ENCODE assay signal across 15 cellular contexts in the genomic region with DNA sequence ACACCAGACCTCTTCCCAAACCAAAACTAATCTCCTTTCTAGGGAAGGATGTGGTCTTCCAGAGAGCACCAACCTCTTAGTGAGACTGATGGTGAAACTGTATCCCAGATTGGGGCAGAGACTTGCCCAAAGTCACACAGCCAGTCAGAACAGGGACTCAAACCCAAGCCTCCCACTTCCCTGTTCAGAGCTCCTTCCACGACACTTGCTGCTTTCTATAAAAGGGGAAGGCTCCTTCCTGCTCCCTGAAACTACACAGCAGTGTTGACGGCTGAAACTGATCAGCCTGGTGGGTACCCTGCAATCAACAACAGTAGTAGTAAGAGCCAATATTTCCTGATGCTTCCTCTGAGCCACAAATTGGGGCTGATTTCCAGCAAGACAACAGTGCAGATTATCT. TPM values are rescaled to one million over a fixed set of nuclear protein-coding genes. Genes with fewer than 3 reads are reported as not detected.
DNase-seq lines count a peak whose midpoint lies in the region; ATAC-seq and TF ChIP-seq lines count a peak whose summit lies in the region.
"Had no signal": no experiment of that assay in that cellular context is flagged by ENCODE, and none has a peak within 500 bp of the region (broad histone marks: within the 10 kb centered on the region; RNA-seq: fewer than 3 reads in every experiment).

No MANE protein-coding gene starts in this region.

- H3K4me1 Mint-ChIP-seq in stimulated activated naive CD8-positive, alpha-beta T cell treated with anti-CD3 and anti-CD28 coated beads, Interleukin-15, Interleukin-2, amounts not matched to agents 100 ng/mL and 50 ng/mL, for 24 hours (ENCODE audit: low read depth): peaks cover 17% of the 10 kb centered on the region
- H3K4me1 Mint-ChIP-seq in T-helper 17 cell: peaks cover 14% of the 10 kb centered on the region
- H3K4me1 Mint-ChIP-seq in effector memory CD8-positive, alpha-beta T cell (ENCODE audit: low read depth in 2 of 2): peaks cover 10 to 15% of the 10 kb centered on the region in 2 donors

- H3K27ac Mint-ChIP-seq in stimulated activated naive CD8-positive, alpha-beta T cell treated with anti-CD3 and anti-CD28 coated beads, Interleukin-15, Interleukin-2, amounts not matched to agents 100 ng/mL and 50 ng/mL, for 24 hours: peak overlapping the region; percentile 72
- H3K27ac Mint-ChIP-seq in T-helper 17 cell: peak overlapping the region; percentile 37
- peak overlapping the region; percentile 88 to 98 for H3K27ac Mint-ChIP-seq in effector memory CD8-positive, alpha-beta T cell

- H3K4me3 ChIP-seq in spleen: peak overlapping the region in 1 of 8 donors; percentile 97

- no peaks in the 10 kb centered on the region for H3K27me3 ChIP-seq in spleen (replicated peaks in 1 of 7)
- H3K27me3 ChIP-seq: adrenal gland, gastrocnemius medialis, SJSA1 had no signal

- H3K9me3 Mint-ChIP-seq in stimulated activated naive CD8-positive, alpha-beta T cell treated with anti-CD3 and anti-CD28 coated beads, Interleukin-15, Interleukin-2, amounts not matched to agents 100 ng/mL and 50 ng/mL, for 24 hours: no peaks in the 10 kb centered on the region
- H3K9me3 Mint-ChIP-seq in effector memory CD8-positive, alpha-beta T cell: no peaks in the 10 kb centered on the region

- DNase-seq in stimulated activated naive CD8-positive, alpha-beta T cell treated with anti-CD3 and anti-CD28 coated beads, Interleukin-15, Interleukin-2, amounts not matched to agents 100 U/mL and 50 U/mL, for 24 hours: no peak
- DNase-seq in T-helper 17 cell: no peak
- no peak for DNase-seq in effector memory CD8-positive, alpha-beta T cell
- DNase-seq in stimulated activated CD4-positive, alpha-beta T cell treated with anti-CD3 and anti-CD28 coated beads, Interleukin-4, amount 100 ng/mL, for 1 hour: no peak
- no peak for DNase-seq in HCEC 1CT
- DNase-seq in spleen: no peak
- DNase-seq: gastrocnemius medialis, left cardiac atrium, NCI-H1048 had no signal

- WGBS in spleen, 5 donors: 46 to 63% (median 52%) methylated on average over 2 of the region's 2 CpGs

- H3K27ac ChIP-seq in spleen: peak overlapping the region in 2 of 8 donors; percentile 98 to 99

- no peak for TF ChIP-seq POLR2A in spleen (IDR thresholded peaks at IDR 0.05)

- no peaks in the 10 kb centered on the region for H3K27me3 Mint-ChIP-seq in stimulated activated naive CD8-positive, alpha-beta T cell treated with anti-CD3 and anti-CD28 coated beads, Interleukin-15, Interleukin-2, amounts not matched to agents 100 ng/mL and 50 ng/mL, for 24 hours
- H3K27me3 Mint-ChIP-seq in T-helper 17 cell: no peaks in the 10 kb centered on the region
- H3K27me3 Mint-ChIP-seq in effector memory CD8-positive, alpha-beta T cell: no peaks in the 10 kb centered on the region

- no peaks in the 10 kb centered on the region for H3K9me3 ChIP-seq in T-helper 17 cell (ENCODE audit: control insufficient read depth, low read length, poor library complexity, severe bottlenecking)
- H3K9me3 ChIP-seq in spleen: no peaks in the 10 kb centered on the region
- H3K9me3 ChIP-seq: adrenal gland, gastrocnemius medialis, SJSA1 had no signal

- no peak for ATAC-seq in stimulated activated naive CD8-positive, alpha-beta T cell treated with anti-CD3 and anti-CD28 coated beads, Interleukin-15, Interleukin-2, amounts not matched to agents 100 U/mL and 50 U/mL, for 24 hours
- ATAC-seq in T-helper 17 cell (no peak), HG02938 (IDR thresholded peaks at IDR 0.05; ENCODE audit: unreplicated experiment) (no peak)
- no peak for ATAC-seq in effector memory CD8-positive, alpha-beta T cell (replicated peaks)
- ATAC-seq: gastrocnemius medialis had no signal

- intact Hi-C loops in spleen (cut with DNase I; ENCODE audit: low total_unique reads): loop anchor here (5.0 kb wide), 1 partner anchor 141 kb away; no protein-coding TSS in a partner anchor

- H3K4me1 ChIP-seq in spleen: peaks cover 17 to 67% (median 51%) of the 10 kb centered on the region in 6 donors

- H3K36me3 ChIP-seq in spleen: peaks cover 0 to 47% (median 24%) of the 10 kb centered on the region in 6 donors

- TF ChIP-seq CTCF in spleen (IDR thresholded peaks at IDR 0.05 in 8 of 11, conservative IDR thresholded peaks at IDR 0.05 in 3 of 11): no peak

- peak overlapping the region; percentile 80 for H3K4me3 Mint-ChIP-seq in stimulated activated naive CD8-positive, alpha-beta T cell treated with anti-CD3 and anti-CD28 coated beads, Interleukin-15, Interleukin-2, amounts not matched to agents 100 ng/mL and 50 ng/mL, for 24 hours
- peak overlapping the region; percentile 25 for H3K4me3 Mint-ChIP-seq in T-helper 17 cell
- H3K4me3 Mint-ChIP-seq in effector memory CD8-positive, alpha-beta T cell: peak overlapping the region in 1 of 2 donors; percentile 68

- peaks cover 12% of the 10 kb centered on the region for H3K36me3 Mint-ChIP-seq in stimulated activated naive CD8-positive, alpha-beta T cell treated with anti-CD3 and anti-CD28 coated beads, Interleukin-15, Interleukin-2, amounts not matched to agents 100 ng/mL and 50 ng/mL, for 24 hours (ENCODE audit: low read depth)
- H3K36me3 Mint-ChIP-seq in T-helper 17 cell (ENCODE audit: low read depth): peaks cover 3% of the 10 kb centered on the region
- H3K36me3 Mint-ChIP-seq in effector memory CD8-positive, alpha-beta T cell (ENCODE audit: insufficient read depth): peaks cover 39% of the 10 kb centered on the region

RNA-seq across cellular contexts. Expression of a gene that starts 1.5 kb away (rescaled TPM):
- total RNA-seq in T-helper 17 cell (10 to 100 TPM in 1 of 2 donors, 1 to 10 TPM in 1; 9.4 to 10.5 TPM), spleen (10 to 100 TPM; 16.8 to 36.5 (median 24.5) TPM)
- polyA plus RNA-seq in spleen: 10 to 100 TPM; 17.9 to 29.1 (median 18.4) TPM

RNA-seq across cellular contexts. Expression of a gene that starts 17.7 kb away (rescaled TPM):
- 1 to 10 TPM; 3.7 to 4.3 TPM for total RNA-seq in T-helper 17 cell
- 1 to 10 TPM in 6 of 7 donors, under 1 TPM in 1; 0.60 to 3.1 (median 2.0) TPM for total RNA-seq in spleen
- under 1 TPM; 0.12 to 0.98 (median 0.61) TPM for polyA plus RNA-seq in spleen
- total RNA-seq: gastrocnemius medialis, NCI-H460, SJSA1 had no signal

RNA-seq across cellular contexts. Expression of a gene that starts 18.1 kb away (rescaled TPM):
- total RNA-seq in T-helper 17 cell (1 to 10 TPM; 6.6 to 6.7 TPM), spleen (10 to 100 TPM in 4 of 7 donors, 1 to 10 TPM in 3; 8.1 to 17.9 (median 10.7) TPM)
- polyA plus RNA-seq in spleen: 10 to 100 TPM in 2 of 3 donors, 1 to 10 TPM in 1; 7.4 to 17.5 (median 14.7) TPM

RNA-seq across cellular contexts. Expression of a gene that starts 26.8 kb away (rescaled TPM):
- under 1 TPM in 1 of 2 donors, not detected in 1; 0.27 TPM for total RNA-seq in T-helper 17 cell
- under 1 TPM in 4 of 7 donors, not detected in 3; 0.13 to 0.21 (median 0.17) TPM for total RNA-seq in spleen
- polyA plus RNA-seq in spleen: under 1 TPM; 0.09 to 0.13 (median 0.12) TPM
- total RNA-seq: gastrocnemius medialis, left cardiac atrium, NCI-H460 had no signal
- polyA plus RNA-seq: BJ had no signal

RNA-seq across cellular contexts. Expression of a gene that starts 44.9 kb away (rescaled TPM):
- total RNA-seq in T-helper 17 cell (10 to 100 TPM; 15.9 to 27.2 TPM), spleen (10 to 100 TPM; 44.7 to 85.4 (median 61.2) TPM)
- 10 to 100 TPM; 27.0 to 51.1 (median 34.3) TPM for polyA plus RNA-seq in spleen
- total RNA-seq: SJSA1 had no signal

Comparison
In these comparisons a context has a peak if more than half of its experiments do, and no peak if none do; other contexts are left out.
1. H3K27ac Mint-ChIP-seq: peak in every context shown above with its lines; median percentile 93 in effector memory CD8-positive, alpha-beta T cell; 72 in stimulated activated naive CD8-positive, alpha-beta T cell treated with anti-CD3 and anti-CD28 coated beads, Interleukin-15, Interleukin-2, amounts not matched to agents 100 ng/mL and 50 ng/mL, for 24 hours; 37 in T-helper 17 cell.